Comparison of ENCODE assay signal across 9 cellular contexts in the genomic region with DNA sequence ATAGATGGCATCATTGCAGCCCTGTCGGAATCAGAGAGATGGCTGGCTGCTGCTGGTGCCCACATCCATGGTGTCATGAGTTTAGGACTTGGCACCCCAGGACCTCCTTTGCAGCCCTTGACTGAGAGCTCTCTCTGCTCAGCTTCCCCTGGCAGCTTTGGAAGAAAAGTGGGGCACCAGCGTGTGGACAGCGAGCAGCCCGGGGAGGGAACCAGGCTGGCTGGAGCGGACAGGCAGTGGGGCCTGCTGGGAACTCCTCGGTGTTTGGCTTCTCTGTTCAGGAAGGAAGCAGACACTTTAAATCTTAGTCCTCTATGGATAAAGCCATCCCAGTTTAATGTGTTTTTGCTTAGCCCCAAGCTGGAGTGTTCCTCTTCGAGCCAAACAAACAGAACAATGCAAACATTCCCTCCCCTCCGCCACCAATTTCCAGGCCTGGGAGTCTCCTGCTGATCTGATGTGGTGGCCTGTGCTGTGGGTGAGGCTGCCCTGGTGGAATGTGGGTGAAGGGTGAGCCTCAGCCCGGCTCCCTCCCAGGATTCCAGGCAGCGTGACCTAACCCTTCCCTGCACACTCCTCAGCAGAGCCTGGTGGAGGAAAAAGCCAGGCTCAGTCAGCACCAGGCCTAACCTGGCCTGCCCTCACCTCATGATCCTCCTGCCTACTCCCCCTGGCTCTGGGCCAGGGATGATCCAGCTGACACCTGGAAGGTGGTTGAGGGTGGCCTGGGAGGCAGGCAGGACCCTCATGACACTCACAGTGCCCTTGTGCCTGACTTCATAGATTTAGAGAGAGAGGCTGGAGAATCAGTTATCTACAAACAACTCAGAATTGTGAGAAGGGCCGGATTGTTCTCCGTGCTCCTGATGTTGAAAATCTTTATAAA.
DNase-seq lines count a peak whose midpoint lies in the region; TF ChIP-seq lines count a peak whose summit lies in the region.
"Had no signal": no experiment of that assay in that cellular context is flagged by ENCODE, and none has a peak within 500 bp of the region (broad histone marks: within the 10 kb centered on the region; RNA-seq: fewer than 3 reads in every experiment).

No MANE protein-coding gene starts in this region.

- H3K9me3 ChIP-seq in duodenal mucosa (ENCODE audit: control insufficient read depth in 1 of 2, low read length in 2 of 2) (no peaks in the 10 kb centered on the region), mucosa of rectum (ENCODE audit: control insufficient read depth in 2 of 2, low read length in 2 of 2) (no peaks in the 10 kb centered on the region)

- H3K36me3 ChIP-seq in ACC112 (ENCODE audit: insufficient read depth, low read length) (no peaks in the 10 kb centered on the region), KMS-11 (ENCODE audit: insufficient read depth) (no peaks in the 10 kb centered on the region), duodenal mucosa (ENCODE audit: control insufficient read depth in 1 of 2, insufficient read depth in 2 of 2, low read length in 2 of 2) (no peaks in the 10 kb centered on the region), mucosa of rectum (ENCODE audit: control insufficient read depth in 2 of 2, insufficient read depth in 2 of 2, low read length in 2 of 2) (no peaks in the 10 kb centered on the region)

- H3K4me3 ChIP-seq in ACC112 (ENCODE audit: low read depth, low read length): no peak overlapping the region
- H3K4me3 ChIP-seq in KMS-11 (IDR thresholded peaks at IDR 0.05; ENCODE audit: insufficient read depth, low read depth, low read length): no peak overlapping the region
- no peak overlapping the region for H3K4me3 ChIP-seq in duodenal mucosa (ENCODE audit: low read depth in 1 of 2, low read length in 2 of 2)
- no peak overlapping the region for H3K4me3 ChIP-seq in mucosa of rectum (ENCODE audit: low read length in 2 of 2)

- H3K9ac ChIP-seq in KMS-11 (no peak overlapping the region), duodenal mucosa (ENCODE audit: low read depth in 1 of 2, low read length in 2 of 2) (peak overlapping the region; percentile 18 to 48), mucosa of rectum (ENCODE audit: low read depth in 1 of 2, low read length in 2 of 2) (peak overlapping the region; percentile 57 to 61)

- DNase-seq in NCI-H2196 treated with DMSO at 0.1 percent for 48 hours (lab: John Stamatoyannopoulos, UW; ENCODE audit: unreplicated experiment) (no peak), SKM-1 (lab: John Stamatoyannopoulos, UW; ENCODE audit: unreplicated experiment) (no peak), amygdala (lab: John Stamatoyannopoulos, UW) (no peak), NCI-H446 (lab: John Stamatoyannopoulos, UW) (no peak)
- DNase-seq: RPMI8226 had no signal

- TF ChIP-seq CTCF in KMS-11 (conservative IDR thresholded peaks at IDR 0.05; ENCODE audit: low read depth, low read length): no peak

- H3K27me3 ChIP-seq in ACC112 (ENCODE audit: insufficient read depth, low read length): no peaks in the 10 kb centered on the region
- no peaks in the 10 kb centered on the region for H3K27me3 ChIP-seq in KMS-11 (ENCODE audit: insufficient read depth, low read depth)
- H3K27me3 ChIP-seq in duodenal mucosa (ENCODE audit: control insufficient read depth in 1 of 2, insufficient read depth in 2 of 2, low read length in 2 of 2): no peaks in the 10 kb centered on the region
- no peaks in the 10 kb centered on the region for H3K27me3 ChIP-seq in mucosa of rectum (ENCODE audit: control insufficient read depth in 2 of 2, insufficient read depth in 2 of 2, low read length in 2 of 2)

- H2AFZ ChIP-seq in ACC112 (ENCODE audit: low read length, unreplicated experiment) (no peak overlapping the region), KMS-11 (ENCODE audit: low read depth) (no peak overlapping the region)

- peak overlapping the region; percentile 52; the same call in 1 of the 2 replicates for H3K4me2 ChIP-seq in KMS-11

- H3K27ac ChIP-seq in ACC112 (ENCODE audit: low read depth, low read length): 0 out of 2 replicates have a peak overlapping the region, but pooled peaks have one; percentile 10
- H3K27ac ChIP-seq in KMS-11: 0 out of 2 replicates have a peak overlapping the region, but pooled peaks have one; percentile 33
- peak overlapping the region; percentile 83 for H3K27ac ChIP-seq in duodenal mucosa (ENCODE audit: low read depth, low read length)
- H3K27ac ChIP-seq in mucosa of rectum (ENCODE audit: low read depth in 2 of 2, low read length in 2 of 2): peak overlapping the region; percentile 92 to 95

- no peaks in the 10 kb centered on the region for H4K20me1 ChIP-seq in KMS-11 (ENCODE audit: insufficient read depth)

- no peaks in the 10 kb centered on the region for H3K79me2 ChIP-seq in ACC112 (ENCODE audit: control insufficient read depth, insufficient read depth, low read length, unreplicated experiment)
- no peaks in the 10 kb centered on the region for H3K79me2 ChIP-seq in KMS-11 (ENCODE audit: insufficient read depth, low read depth)

- H3K4me1 ChIP-seq in ACC112 (ENCODE audit: control insufficient read depth, insufficient read depth, low read length, unreplicated experiment) (peaks cover 53% of the 10 kb centered on the region), KMS-11 (ENCODE audit: low read depth, poor library complexity, severe bottlenecking) (peaks cover 51% of the 10 kb centered on the region), duodenal mucosa (ENCODE audit: control insufficient read depth in 1 of 2, insufficient read depth in 2 of 2, low read length in 2 of 2) (peaks cover 38 to 67% of the 10 kb centered on the region in 2 donors), mucosa of rectum (ENCODE audit: control insufficient read depth in 2 of 2, insufficient read depth in 2 of 2, low read length in 2 of 2) (peaks cover 29 to 39% of the 10 kb centered on the region in 2 donors)

Comparison
In these comparisons a context has a peak if more than half of its experiments do, and no peak if none do; other contexts are left out.
1. H3K27ac ChIP-seq: peak in every context shown above with its lines; median percentile 94 in mucosa of rectum; 83 in duodenal mucosa; 33 in KMS-11; 10 in ACC112.